In the genomic region with DNA sequence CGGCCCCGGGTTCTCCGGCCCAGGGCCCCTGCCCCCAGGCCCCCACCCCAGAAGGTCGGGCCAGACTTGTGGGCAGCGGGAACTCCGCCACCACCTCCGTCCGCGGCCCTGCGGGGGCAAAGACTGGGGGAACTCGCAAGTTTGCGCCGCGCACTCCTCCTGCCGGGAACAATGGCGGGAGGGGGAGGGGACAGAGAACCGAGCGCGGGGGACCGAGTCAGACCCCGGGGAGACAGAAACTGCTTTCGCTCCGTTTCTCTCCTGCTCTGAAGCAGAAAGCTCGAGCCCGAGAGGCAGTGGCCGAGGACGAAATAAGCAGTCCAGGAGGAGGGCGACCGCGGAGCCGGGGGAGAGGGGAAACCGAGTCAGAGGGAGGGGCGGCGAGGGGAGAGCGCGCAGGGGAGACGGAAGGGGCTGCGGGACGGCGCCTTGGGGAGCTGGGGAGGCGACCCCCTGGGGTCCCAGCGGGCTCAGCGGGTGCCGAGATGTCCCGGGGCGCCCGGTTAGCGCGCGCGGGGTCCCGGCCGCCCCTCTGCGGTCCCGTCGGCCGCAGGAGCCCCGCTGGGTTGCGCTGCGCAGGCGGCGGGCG, we compare ENCODE assay signal across 8 cellular contexts. TPM values are rescaled to one million over a fixed set of nuclear protein-coding genes. Genes with fewer than 3 reads are reported as not detected.
DNase-seq lines count a peak whose midpoint lies in the region; ATAC-seq lines count a peak whose summit lies in the region.

No MANE protein-coding gene starts in this region.

- H3K4me3 Mint-ChIP-seq in activated CD4-positive, alpha-beta T cell treated with anti-CD3 and anti-CD28 coated beads for 36 hours = peak overlapping the region; percentile 71

- no peaks in the 10 kb centered on the region for H3K36me3 Mint-ChIP-seq in activated CD4-positive, alpha-beta T cell treated with anti-CD3 and anti-CD28 coated beads for 36 hours (ENCODE audit: low read depth)

- DNase-seq in activated CD4-positive, alpha-beta T cell treated with anti-CD3 and anti-CD28 coated beads for 36 hours = peak; percentile 54
- no peak for DNase-seq in activated CD4-positive, alpha-beta T cell treated with anti-CD3 and anti-CD28 coated beads for 1 hour
- peak; percentile 46 for DNase-seq in activated T-cell treated with anti-CD3 and anti-CD28 coated beads, Interleukin-2, amount 50 U/mL, for 1 hour
- DNase-seq in cardiac septum (ENCODE audit: low spot score) (peak; percentile 85), retina (peak; percentile 73)
- DNase-seq in effector CD8-positive, alpha-beta T cell (lab: John Stamatoyannopoulos, UW) = no peak

- CTCF ChIA-PET in activated CD4-positive, alpha-beta T cell treated with anti-CD3 and anti-CD28 coated beads for 36 hours (lab: Charles Lee) = interaction anchor here (0.5 to 1.4 kb wide), 8 partner anchors 12 to 513 kb away, joined by 3 to 5 read pairs (median 3); no protein-coding TSS in a partner anchor

- POLR2A ChIA-PET in activated CD4-positive, alpha-beta T cell treated with anti-CD3 and anti-CD28 coated beads for 36 hours (lab: Charles Lee) = no interaction called here

- H3K9me3 Mint-ChIP-seq in activated CD4-positive, alpha-beta T cell treated with anti-CD3 and anti-CD28 coated beads for 36 hours (ENCODE audit: low read depth) = no peaks in the 10 kb centered on the region

- H3K27ac Mint-ChIP-seq in activated CD4-positive, alpha-beta T cell treated with anti-CD3 and anti-CD28 coated beads for 36 hours = no peak overlapping the region

- peaks cover 5% of the 10 kb centered on the region for H3K4me1 Mint-ChIP-seq in activated CD4-positive, alpha-beta T cell treated with anti-CD3 and anti-CD28 coated beads for 36 hours

- ATAC-seq in activated CD4-positive, alpha-beta T cell treated with anti-CD3 and anti-CD28 coated beads for 36 hours = no peak
- no peak for ATAC-seq in GM18870 (IDR thresholded peaks at IDR 0.05; ENCODE audit: unreplicated experiment)
- ATAC-seq in HG03139 (IDR thresholded peaks at IDR 0.05; ENCODE audit: unreplicated experiment) = no peak

- intact Hi-C loops in activated CD4-positive, alpha-beta T cell treated with anti-CD3 and anti-CD28 coated beads for 36 hours (cut with DNase I, micrococcal nuclease) = loop anchor here in 1 of 2 experiments (2.0 kb wide), 1 partner anchor 197 kb away; the partner anchor contains the start of gene PRDM11
- intact Hi-C loops in cardiac septum (cut with DNase I) = no loop called here

- no peaks in the 10 kb centered on the region for H3K27me3 Mint-ChIP-seq in activated CD4-positive, alpha-beta T cell treated with anti-CD3 and anti-CD28 coated beads for 36 hours

RNA-seq across cellular contexts. Expression of gene TP53I11, which starts 0.6 kb away (rescaled TPM):
- total RNA-seq in activated CD4-positive, alpha-beta T cell treated with anti-CD3 and anti-CD28 coated beads for 36 hours = 10 to 100 TPM; 14.3 to 15.8 TPM
- 38.4 TPM for total RNA-seq in cardiac septum

Comparison
In these comparisons a context has a peak if more than half of its experiments do, and no peak if none do; other contexts are left out.
1. DNase-seq: peak in activated CD4-positive, alpha-beta T cell treated with anti-CD3 and anti-CD28 coated beads for 36 hours (single experiment), activated T-cell treated with anti-CD3 and anti-CD28 coated beads, Interleukin-2, amount 50 U/mL, for 1 hour (single experiment), cardiac septum (single experiment) and retina (single experiment); none in activated CD4-positive, alpha-beta T cell treated with anti-CD3 and anti-CD28 coated beads for 1 hour (single experiment) and effector CD8-positive, alpha-beta T cell (single experiment).